Comparison of ENCODE assay signal across 8 cellular contexts in the genomic region with DNA sequence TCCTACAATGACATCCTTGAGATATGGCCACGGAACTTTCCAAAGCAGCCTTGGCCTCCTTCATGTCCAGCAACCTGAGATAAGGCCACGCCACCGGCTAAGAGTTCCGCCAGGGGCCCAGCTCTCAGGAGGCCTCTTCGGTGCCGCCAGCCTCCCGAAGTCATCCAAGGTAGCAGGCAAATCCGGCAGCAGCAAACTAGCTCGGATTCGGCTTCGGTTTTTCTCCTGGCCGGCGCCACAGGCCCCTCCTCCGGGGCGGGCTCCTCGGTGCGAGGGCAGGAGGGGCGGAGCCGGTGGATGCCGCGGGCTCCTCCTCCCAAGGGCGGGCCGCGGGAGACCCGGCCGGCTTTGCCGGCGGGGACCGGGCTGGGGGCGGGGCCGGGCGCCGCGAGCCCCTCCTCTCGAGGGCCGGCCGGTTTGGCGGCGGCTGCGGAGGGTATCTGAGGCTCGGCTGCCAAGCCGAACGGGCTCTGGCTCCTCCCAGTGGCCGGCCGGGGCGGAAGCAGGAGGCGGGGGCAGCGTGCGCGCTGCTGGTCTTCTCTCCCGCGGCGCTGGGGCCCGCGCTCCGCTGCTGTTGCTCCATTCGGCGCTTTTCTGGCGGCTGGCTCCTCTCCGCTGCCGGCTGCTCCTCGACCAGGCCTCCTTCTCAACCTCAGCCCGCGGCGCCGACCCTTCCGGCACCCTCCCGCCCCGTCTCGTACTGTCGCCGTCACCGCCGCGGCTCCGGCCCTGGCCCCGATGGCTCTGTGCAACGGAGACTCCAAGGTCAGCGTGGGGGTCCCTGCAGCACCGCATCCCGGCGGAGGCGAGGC. TPM values are rescaled to one million over a fixed set of nuclear protein-coding genes. Genes with fewer than 3 reads are reported as not detected.
A peak's percentile ranks its signal among the peaks of the same experiment; 100 is the strongest.
DNase-seq lines count a peak whose midpoint lies in the region; ATAC-seq and TF ChIP-seq lines count a peak whose summit lies in the region.

A gene (plus strand): TSS at position 518 of the 812 bp plus-strand sequence. CDS start 221 bp downstream, at position 739.

- peak; percentile 67 to 82 for TF ChIP-seq POLR2A in tibial nerve (IDR thresholded peaks at IDR 0.05)

- H2AFZ ChIP-seq in SU-DHL-6 (ENCODE audit: low read depth, low read length, severe bottlenecking), result peak within 1 kb of the TSS; percentile 94
- peak within 1 kb of the TSS; percentile 98 for H2AFZ ChIP-seq in parathyroid adenoma

- H3K79me2 ChIP-seq in SU-DHL-6 (ENCODE audit: insufficient read depth, low read length) (peaks cover 48% of the 10 kb centered on the region), parathyroid adenoma (peaks cover 20% of the 10 kb centered on the region)

- peak; percentile 46 for TF ChIP-seq CTCF in GM12873 (IDR thresholded peaks at IDR 0.05; ENCODE audit: insufficient read depth, low read depth, low read length, missing control alignments)
- TF ChIP-seq CTCF in SU-DHL-6 (IDR thresholded peaks at IDR 0.05; ENCODE audit: insufficient read depth, low read length, poor library complexity, severe bottlenecking), result no peak
- TF ChIP-seq CTCF in parathyroid adenoma (IDR thresholded peaks at IDR 0.05), result peak; percentile 56
- TF ChIP-seq CTCF in tibial nerve (IDR thresholded peaks at IDR 0.05), result peak; percentile 60 to 84 (median 74)

- peak within 1 kb of the TSS; percentile 65 for H3K27ac ChIP-seq in SU-DHL-6 (ENCODE audit: low read depth, low read length)
- H3K27ac ChIP-seq in parathyroid adenoma, result peak within 1 kb of the TSS; percentile 94
- H3K27ac ChIP-seq in tibial nerve, result peak within 1 kb of the TSS; percentile 94 to 97 (median 96)

- H3K4me2 ChIP-seq in SU-DHL-6 (ENCODE audit: low read depth, low read length, poor library complexity, severe bottlenecking) (peak within 1 kb of the TSS; percentile 82), parathyroid adenoma (ENCODE audit: low read length) (peak within 1 kb of the TSS; percentile 73)

- peak within 1 kb of the TSS; percentile 87 for H3K4me3 ChIP-seq in SU-DHL-6 (ENCODE audit: insufficient read depth, low read length, poor library complexity, severe bottlenecking)
- H3K4me3 ChIP-seq in parathyroid adenoma (ENCODE audit: low read depth, low read length), result peak within 1 kb of the TSS; percentile 90
- peak within 1 kb of the TSS; percentile 88 to 98 (median 94) for H3K4me3 ChIP-seq in tibial nerve

- H3K9me3 ChIP-seq in SU-DHL-6 (ENCODE audit: insufficient read depth, low read length), result no peaks in the 10 kb centered on the region
- H3K9me3 ChIP-seq in parathyroid adenoma (ENCODE audit: control insufficient read depth, low read length), result no peaks in the 10 kb centered on the region
- no peaks in the 10 kb centered on the region for H3K9me3 ChIP-seq in tibial nerve

- H3K9ac ChIP-seq in SU-DHL-6 (ENCODE audit: low read length), result peak within 1 kb of the TSS; percentile 99
- H3K9ac ChIP-seq in parathyroid adenoma, result peak within 1 kb of the TSS; percentile 87

- H3K27me3 ChIP-seq in SU-DHL-6 (ENCODE audit: low read length) (no peaks in the 10 kb centered on the region), parathyroid adenoma (ENCODE audit: control insufficient read depth, insufficient read depth, low read length) (no peaks in the 10 kb centered on the region), tibial nerve (no peaks in the 10 kb centered on the region)

- peak in 1 of 2 donors; percentile 85 for TF ChIP-seq EP300 in tibial nerve (IDR thresholded peaks at IDR 0.05)

- no peaks in the 10 kb centered on the region for H3K36me3 ChIP-seq in SU-DHL-6 (ENCODE audit: low read length)
- H3K36me3 ChIP-seq in parathyroid adenoma (ENCODE audit: control insufficient read depth, insufficient read depth, low read length), result no peaks in the 10 kb centered on the region
- H3K36me3 ChIP-seq in tibial nerve, result no peaks in the 10 kb centered on the region

- H3K4me1 ChIP-seq in parathyroid adenoma (no peaks in the 10 kb centered on the region), tibial nerve (peaks cover 0 to 36% (median 13%) of the 10 kb centered on the region in 4 donors)

- H4K20me1 ChIP-seq in SU-DHL-6 (ENCODE audit: low read depth, low read length), result peaks cover 12% of the 10 kb centered on the region

- DNase-seq in NCI-H128 (lab: John Stamatoyannopoulos, UW; ENCODE audit: unreplicated experiment) (peak; percentile 90), Right ventricle myocardium superior (peak; percentile 96), tibial nerve (ENCODE audit: low spot score in 2 of 2) (peak; percentile 78 to 86)
- peak; percentile 94 for DNase-seq in activated naive CD8-positive, alpha-beta T cell treated with anti-CD3 and anti-CD28 coated beads, Interleukin-2, amount 50 U/mL, for 16 hours (ENCODE audit: low read depth, low spot score)

- H3K9me2 ChIP-seq in SU-DHL-6 (replicated peaks; ENCODE audit: insufficient read depth, low read length), result no peaks in the 10 kb centered on the region

- intact Hi-C loops in Right ventricle myocardium superior (cut with DNase I), result loop anchor here (2.0 to 10.0 kb wide), 2 partner anchors 16 to 116 kb away; a partner anchor contains a TSS

- H3F3A ChIP-seq in SU-DHL-6 (ENCODE audit: insufficient read depth), result no peaks in the 10 kb centered on the region

- ATAC-seq in HG02759 (IDR thresholded peaks at IDR 0.05; ENCODE audit: unreplicated experiment) (peak; percentile 91), Right ventricle myocardium superior (ENCODE audit: poor library complexity) (peak; percentile 99)

- WGBS in tibial nerve, 2 donors, result 0% methylated on average over 21 to 56 of the region's 83 CpGs

RNA-seq across cellular contexts. Expression of the gene that starts here (rescaled TPM):
- total RNA-seq in Right ventricle myocardium superior (27.6 TPM), tibial nerve (10 to 100 TPM; 21.8 to 42.2 (median 32.8) TPM)

Comparison
In these comparisons a context has a peak if more than half of its experiments do, and no peak if none do; other contexts are left out.
1. Peak in every context shown above with its lines: DNase-seq, ATAC-seq, H3K4me3 ChIP-seq and H3K27ac ChIP-seq.